In genomic region chr4:81565137-81565870, GRCh38 we compare ENCODE assay signal across 1 cellular context.
TF ChIP-seq lines count a peak whose summit lies in the region.

No MANE protein-coding gene starts in this region.

TF ChIP-seq in GM23338, 12 proteins besides CTCF, POLR2A, EP300 and RAD21 (continued from another document):
- TF ChIP-seq, protein P1, sequence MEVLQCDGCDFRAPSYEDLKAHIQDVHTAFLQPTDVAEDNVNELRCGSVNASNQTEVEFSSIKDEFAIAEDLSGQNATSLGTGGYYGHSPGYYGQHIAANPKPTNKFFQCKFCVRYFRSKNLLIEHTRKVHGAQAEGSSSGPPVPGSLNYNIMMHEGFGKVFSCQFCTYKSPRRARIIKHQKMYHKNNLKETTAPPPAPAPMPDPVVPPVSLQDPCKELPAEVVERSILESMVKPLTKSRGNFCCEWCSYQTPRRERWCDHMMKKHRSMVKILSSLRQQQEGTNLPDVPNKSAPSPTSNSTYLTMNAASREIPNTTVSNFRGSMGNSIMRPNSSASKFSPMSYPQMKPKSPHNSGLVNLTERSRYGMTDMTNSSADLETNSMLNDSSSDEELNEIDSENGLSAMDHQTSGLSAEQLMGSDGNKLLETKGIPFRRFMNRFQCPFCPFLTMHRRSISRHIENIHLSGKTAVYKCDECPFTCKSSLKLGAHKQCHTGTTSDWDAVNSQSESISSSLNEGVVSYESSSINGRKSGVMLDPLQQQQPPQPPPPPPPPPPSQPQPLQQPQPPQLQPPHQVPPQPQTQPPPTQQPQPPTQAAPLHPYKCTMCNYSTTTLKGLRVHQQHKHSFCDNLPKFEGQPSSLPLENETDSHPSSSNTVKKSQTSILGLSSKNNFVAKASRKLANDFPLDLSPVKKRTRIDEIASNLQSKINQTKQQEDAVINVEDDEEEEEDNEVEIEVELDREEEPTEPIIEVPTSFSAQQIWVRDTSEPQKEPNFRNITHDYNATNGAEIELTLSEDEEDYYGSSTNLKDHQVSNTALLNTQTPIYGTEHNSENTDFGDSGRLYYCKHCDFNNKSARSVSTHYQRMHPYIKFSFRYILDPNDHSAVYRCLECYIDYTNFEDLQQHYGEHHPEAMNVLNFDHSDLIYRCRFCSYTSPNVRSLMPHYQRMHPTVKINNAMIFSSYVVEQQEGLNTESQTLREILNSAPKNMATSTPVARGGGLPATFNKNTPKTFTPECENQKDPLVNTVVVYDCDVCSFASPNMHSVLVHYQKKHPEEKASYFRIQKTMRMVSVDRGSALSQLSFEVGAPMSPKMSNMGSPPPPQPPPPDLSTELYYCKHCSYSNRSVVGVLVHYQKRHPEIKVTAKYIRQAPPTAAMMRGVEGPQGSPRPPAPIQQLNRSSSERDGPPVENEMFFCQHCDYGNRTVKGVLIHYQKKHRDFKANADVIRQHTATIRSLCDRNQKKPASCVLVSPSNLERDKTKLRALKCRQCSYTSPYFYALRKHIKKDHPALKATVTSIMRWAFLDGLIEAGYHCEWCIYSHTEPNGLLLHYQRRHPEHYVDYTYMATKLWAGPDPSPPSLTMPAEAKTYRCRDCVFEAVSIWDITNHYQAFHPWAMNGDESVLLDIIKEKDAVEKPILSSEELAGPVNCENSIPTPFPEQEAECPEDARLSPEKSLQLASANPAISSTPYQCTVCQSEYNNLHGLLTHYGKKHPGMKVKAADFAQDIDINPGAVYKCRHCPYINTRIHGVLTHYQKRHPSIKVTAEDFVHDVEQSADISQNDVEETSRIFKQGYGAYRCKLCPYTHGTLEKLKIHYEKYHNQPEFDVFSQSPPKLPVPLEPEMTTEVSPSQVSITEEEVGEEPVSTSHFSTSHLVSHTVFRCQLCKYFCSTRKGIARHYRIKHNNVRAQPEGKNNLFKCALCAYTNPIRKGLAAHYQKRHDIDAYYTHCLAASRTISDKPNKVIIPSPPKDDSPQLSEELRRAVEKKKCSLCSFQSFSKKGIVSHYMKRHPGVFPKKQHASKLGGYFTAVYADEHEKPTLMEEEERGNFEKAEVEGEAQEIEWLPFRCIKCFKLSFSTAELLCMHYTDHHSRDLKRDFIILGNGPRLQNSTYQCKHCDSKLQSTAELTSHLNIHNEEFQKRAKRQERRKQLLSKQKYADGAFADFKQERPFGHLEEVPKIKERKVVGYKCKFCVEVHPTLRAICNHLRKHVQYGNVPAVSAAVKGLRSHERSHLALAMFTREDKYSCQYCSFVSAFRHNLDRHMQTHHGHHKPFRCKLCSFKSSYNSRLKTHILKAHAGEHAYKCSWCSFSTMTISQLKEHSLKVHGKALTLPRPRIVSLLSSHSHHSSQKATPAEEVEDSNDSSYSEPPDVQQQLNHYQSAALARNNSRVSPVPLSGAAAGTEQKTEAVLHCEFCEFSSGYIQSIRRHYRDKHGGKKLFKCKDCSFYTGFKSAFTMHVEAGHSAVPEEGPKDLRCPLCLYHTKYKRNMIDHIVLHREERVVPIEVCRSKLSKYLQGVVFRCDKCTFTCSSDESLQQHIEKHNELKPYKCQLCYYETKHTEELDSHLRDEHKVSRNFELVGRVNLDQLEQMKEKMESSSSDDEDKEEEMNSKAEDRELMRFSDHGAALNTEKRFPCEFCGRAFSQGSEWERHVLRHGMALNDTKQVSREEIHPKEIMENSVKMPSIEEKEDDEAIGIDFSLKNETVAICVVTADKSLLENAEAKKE (CRISPR knock-in tag; IDR thresholded peaks at IDR 0.05) = no peak
- TF ChIP-seq STAT1 (IDR thresholded peaks at IDR 0.05; ENCODE audit: unreplicated experiment) (no peak), ZNF331 (CRISPR knock-in tag; IDR thresholded peaks at IDR 0.05; ENCODE audit: low read depth) (no peak), REST (IDR thresholded peaks at IDR 0.05; ENCODE audit: unreplicated experiment) (no peak), ETS1 (IDR thresholded peaks at IDR 0.05) (no peak), ZNF114 (CRISPR knock-in tag; IDR thresholded peaks at IDR 0.05) (no peak), NANOG (IDR thresholded peaks at IDR 0.05; ENCODE audit: borderline replicate concordance) (no peak)
